In the genomic region with DNA sequence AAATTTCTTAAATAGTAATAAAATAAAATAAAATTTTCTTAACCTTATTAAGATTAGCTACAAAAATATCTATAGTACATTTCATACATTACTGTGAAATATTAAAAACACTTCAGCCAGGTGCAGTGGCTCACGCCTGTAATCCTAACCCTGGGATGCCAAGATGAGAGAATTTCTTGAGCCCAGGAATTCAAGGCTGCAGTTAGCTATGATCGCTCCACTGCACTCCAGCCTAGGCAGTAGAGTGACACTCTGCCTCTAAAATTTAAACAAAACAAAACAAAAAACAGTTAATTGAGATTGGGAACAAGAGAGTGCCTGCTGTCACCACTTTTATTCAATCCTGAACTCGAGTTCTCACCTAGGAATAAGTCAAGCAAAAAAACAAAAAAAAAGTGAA, we compare ENCODE assay signal across 38 cellular contexts.
"Had no signal": no experiment of that assay in that cellular context is flagged by ENCODE, and none has a peak within 500 bp of the region (broad histone marks: within the 10 kb centered on the region; RNA-seq: fewer than 3 reads in every experiment).

No MANE protein-coding gene starts in this region.

- H3K4me1 ChIP-seq: ascending aorta had no signal

- H3K9me3 Mint-ChIP-seq: activated CD4-positive, alpha-beta T cell treated with anti-CD3 and anti-CD28 coated beads, Interleukin-2, amount 10 ng/mL, durations not matched to agents 7 days and 5 days; activated naive CD4-positive, alpha-beta T cell treated with anti-CD3 and anti-CD28 coated beads for 36 hours; activated naive CD4-positive, alpha-beta T cell treated with anti-CD3 and anti-CD28 coated beads, Interleukin-2, amount 50 U/mL, for 72 hours; activated T-cell treated with anti-CD3 and anti-CD28 coated beads, Interleukin-2, amount 50 U/mL, for 4 hours; activated T-helper 1 cell treated with anti-CD3 and anti-CD28 coated beads, Interleukin-12 subunit alpha, Interleukin-12 subunit beta, Interleukin-2, Interleukin-4 antibody, amounts not matched to agents 30 ng/mL and 10 ng/mL and 1 ng/mL, durations not matched to agents 14 hours and 24 hours and 36 hours; activated T-helper 17 cell treated with anti-CD3 and anti-CD28 coated beads, Interleukin-2, amount 50 U/mL, for 72 hours; brain; central memory CD8-positive, alpha-beta T cell; T-helper 1 cell treated with Interleukin-12 subunit alpha and Interleukin-12 subunit beta and Interleukin-4 antibody, amounts not matched to agents 30 μg/mL and 1 μg/mL, for 36 hours; T-helper 2 cell treated with Interferon-gamma antibody and Interleukin-4, amounts not matched to agents 5 μg/mL and 100 μg/mL, for 36 hours; WTC11 had no signal

- H3K4me1 Mint-ChIP-seq: activated CD4-positive, alpha-beta memory T cell treated with anti-CD3 and anti-CD28 coated beads, Interleukin-2, amount 10 ng/mL, durations not matched to agents 7 days and 5 days; activated CD4-positive, alpha-beta T cell treated with anti-CD3 and anti-CD28 coated beads for 36 hours; activated CD4-positive, alpha-beta T cell treated with anti-CD3 and anti-CD28 coated beads, Interleukin-2, amount 10 ng/mL, durations not matched to agents 7 days and 5 days; activated CD8-positive, alpha-beta memory T cell treated with anti-CD3 and anti-CD28 coated beads, Interleukin-2, amount 10 ng/mL, durations not matched to agents 7 days and 5 days; activated naive CD8-positive, alpha-beta T cell treated with anti-CD3 and anti-CD28 coated beads for 36 hours; activated T-helper 17 cell treated with anti-CD3 and anti-CD28 coated beads, Interleukin-2, amount 50 U/mL, for 72 hours; central memory CD8-positive, alpha-beta T cell had no signal

- H3K27me3 ChIP-seq: ascending aorta, cardiac muscle cell had no signal

- H3K27ac ChIP-seq: ascending aorta, cardiac muscle cell, WERI-Rb-1 had no signal

- H3K4me3 ChIP-seq: ascending aorta, cardiac muscle cell had no signal

- H3K9me3 ChIP-seq: ascending aorta had no signal

- H3K27ac Mint-ChIP-seq: activated CD4-positive, alpha-beta memory T cell treated with anti-CD3 and anti-CD28 coated beads, Interleukin-2, amount 10 ng/mL, durations not matched to agents 7 days and 5 days; activated CD4-positive, alpha-beta T cell treated with anti-CD3 and anti-CD28 coated beads for 36 hours; activated CD4-positive, alpha-beta T cell treated with anti-CD3 and anti-CD28 coated beads, Interleukin-2, amount 10 ng/mL, durations not matched to agents 7 days and 5 days; activated CD8-positive, alpha-beta memory T cell treated with anti-CD3 and anti-CD28 coated beads, Interleukin-2, amount 10 ng/mL, durations not matched to agents 7 days and 5 days; activated CD8-positive, alpha-beta T cell treated with anti-CD3 and anti-CD28 coated beads, Interleukin-2, amount 10 ng/mL, durations not matched to agents 7 days and 5 days; activated naive CD4-positive, alpha-beta T cell treated with anti-CD3 and anti-CD28 coated beads for 36 hours; activated naive CD4-positive, alpha-beta T cell treated with anti-CD3 and anti-CD28 coated beads, Interleukin-2, amount 50 U/mL, for 72 hours; activated naive CD8-positive, alpha-beta T cell treated with anti-CD3 and anti-CD28 coated beads for 36 hours; activated T-cell treated with anti-CD3 and anti-CD28 coated beads, Interleukin-2, amount 50 U/mL, for 72 hours; activated T-helper 1 cell treated with anti-CD3 and anti-CD28 coated beads, Interleukin-12 subunit alpha, Interleukin-12 subunit beta, Interleukin-2, Interleukin-4 antibody, amounts not matched to agents 30 ng/mL and 10 ng/mL and 1 ng/mL, durations not matched to agents 14 hours and 24 hours and 36 hours; activated T-helper 17 cell treated with anti-CD3 and anti-CD28 coated beads, Interleukin-2, amount 50 U/mL, for 72 hours; brain; T-helper 1 cell treated with Interleukin-12 subunit alpha and Interleukin-12 subunit beta and Interleukin-4 antibody, amounts not matched to agents 30 μg/mL and 1 μg/mL, for 36 hours; T-helper 2 cell treated with Interferon-gamma antibody and Interleukin-4, amounts not matched to agents 5 μg/mL and 100 μg/mL, for 36 hours; WTC11 had no signal

- H3K4me3 Mint-ChIP-seq: activated CD4-positive, alpha-beta memory T cell treated with anti-CD3 and anti-CD28 coated beads, Interleukin-2, amount 10 ng/mL, durations not matched to agents 7 days and 5 days; activated CD4-positive, alpha-beta T cell treated with anti-CD3 and anti-CD28 coated beads for 36 hours; activated CD4-positive, alpha-beta T cell treated with anti-CD3 and anti-CD28 coated beads, Interleukin-2, amount 10 ng/mL, durations not matched to agents 7 days and 5 days; activated CD8-positive, alpha-beta memory T cell treated with anti-CD3 and anti-CD28 coated beads, Interleukin-2, amount 10 ng/mL, durations not matched to agents 7 days and 5 days; activated CD8-positive, alpha-beta T cell treated with anti-CD3 and anti-CD28 coated beads, Interleukin-2, amount 10 ng/mL, durations not matched to agents 7 days and 5 days; activated naive CD4-positive, alpha-beta T cell treated with anti-CD3 and anti-CD28 coated beads for 36 hours; activated naive CD8-positive, alpha-beta T cell treated with anti-CD3 and anti-CD28 coated beads for 36 hours; activated T-cell treated with anti-CD3 and anti-CD28 coated beads, Interleukin-2, amount 50 U/mL, for 4 hours; activated T-cell treated with anti-CD3 and anti-CD28 coated beads, Interleukin-2, amount 50 U/mL, for 72 hours; activated T-helper 1 cell treated with anti-CD3 and anti-CD28 coated beads, Interleukin-12 subunit alpha, Interleukin-12 subunit beta, Interleukin-2, Interleukin-4 antibody, amounts not matched to agents 30 ng/mL and 10 ng/mL and 1 ng/mL, durations not matched to agents 14 hours and 24 hours and 36 hours; activated T-helper 17 cell treated with anti-CD3 and anti-CD28 coated beads, Interleukin-2, amount 50 U/mL, for 72 hours; brain; central memory CD8-positive, alpha-beta T cell; T-helper 1 cell treated with Interleukin-12 subunit alpha and Interleukin-12 subunit beta and Interleukin-4 antibody, amounts not matched to agents 30 μg/mL and 1 μg/mL, for 36 hours; T-helper 2 cell treated with Interferon-gamma antibody and Interleukin-4, amounts not matched to agents 5 μg/mL and 100 μg/mL, for 36 hours; WTC11 had no signal

- H3K27me3 Mint-ChIP-seq: activated CD4-positive, alpha-beta memory T cell treated with anti-CD3 and anti-CD28 coated beads, Interleukin-2, amount 10 ng/mL, durations not matched to agents 7 days and 5 days; activated CD4-positive, alpha-beta T cell treated with anti-CD3 and anti-CD28 coated beads for 36 hours; activated CD4-positive, alpha-beta T cell treated with anti-CD3 and anti-CD28 coated beads, Interleukin-2, amount 10 ng/mL, durations not matched to agents 7 days and 5 days; activated CD8-positive, alpha-beta memory T cell treated with anti-CD3 and anti-CD28 coated beads, Interleukin-2, amount 10 ng/mL, durations not matched to agents 7 days and 5 days; activated naive CD8-positive, alpha-beta T cell treated with anti-CD3 and anti-CD28 coated beads for 36 hours; activated T-helper 17 cell treated with anti-CD3 and anti-CD28 coated beads, Interleukin-2, amount 50 U/mL, for 72 hours; central memory CD8-positive, alpha-beta T cell had no signal

- H3K36me3 ChIP-seq: ascending aorta, cardiac muscle cell, WERI-Rb-1 had no signal

- DNase-seq: activated CD4-positive, alpha-beta memory T cell treated with anti-CD3 and anti-CD28 coated beads, Interleukin-2, amount 10 ng/mL, durations not matched to agents 7 days and 5 days; activated CD4-positive, alpha-beta T cell treated with anti-CD3 and anti-CD28 coated beads for 1 hour; activated CD4-positive, alpha-beta T cell treated with anti-CD3 and anti-CD28 coated beads for 36 hours; activated CD4-positive, alpha-beta T cell treated with anti-CD3 and anti-CD28 coated beads for 48 hours; activated CD4-positive, alpha-beta T cell treated with anti-CD3 and anti-CD28 coated beads, Interleukin-2, amount 10 ng/mL, durations not matched to agents 7 days and 5 days; activated CD4-positive, alpha-beta T cell treated with anti-CD3 and anti-CD28 coated beads, Interleukin-2, amount 50 U/mL, for 48 hours; activated CD4-positive, CD25-positive, alpha-beta regulatory T cell; activated CD8-positive, alpha-beta memory T cell treated with anti-CD3 and anti-CD28 coated beads for 24 hours; activated CD8-positive, alpha-beta memory T cell treated with anti-CD3 and anti-CD28 coated beads, Interleukin-2, amount 10 ng/mL, durations not matched to agents 7 days and 5 days; activated CD8-positive, alpha-beta memory T cell treated with anti-CD3 and anti-CD28 coated beads, Interleukin-2, amount 50 U/mL, for 48 hours; activated CD8-positive, alpha-beta T cell treated with anti-CD3 and anti-CD28 coated beads, Interleukin-2, amount 10 ng/mL, durations not matched to agents 7 days and 5 days; activated effector memory CD4-positive, alpha-beta T cell treated with anti-CD3 and anti-CD28 coated beads, Interleukin-2, amount 50 U/mL, for 16 hours; activated gamma-delta T cell treated with Interleukin-2 at 50 U/mL for 16 hours; activated naive CD4-positive, alpha-beta T cell; activated naive CD4-positive, alpha-beta T cell treated with anti-CD3 and anti-CD28 coated beads for 36 hours; activated naive CD4-positive, alpha-beta T cell treated with anti-CD3 and anti-CD28 coated beads, Interleukin-2, amount 50 U/mL, for 16 hours; activated naive CD8-positive, alpha-beta T cell treated with anti-CD3 and anti-CD28 coated beads for 36 hours; activated T-cell treated with anti-CD3 and anti-CD28 coated beads, Interleukin-2, amount 50 U/mL, for 4 hours; activated T-cell treated with anti-CD3 and anti-CD28 coated beads, Interleukin-2, amount 50 U/mL, for 72 hours; amygdala; anterior cingulate cortex; caudate nucleus; cerebellar nuclear complex; T-helper 1 cell; T-helper 2 cell; T-helper 9 cell; WERI-Rb-1 had no signal

- FAIRE-seq: bronchial epithelial cell had no signal

- H3K36me3 Mint-ChIP-seq: activated CD8-positive, alpha-beta memory T cell treated with anti-CD3 and anti-CD28 coated beads, Interleukin-2, amount 10 ng/mL, durations not matched to agents 7 days and 5 days; activated naive CD4-positive, alpha-beta T cell treated with anti-CD3 and anti-CD28 coated beads, Interleukin-2, amount 50 U/mL, for 72 hours; activated naive CD8-positive, alpha-beta T cell treated with anti-CD3 and anti-CD28 coated beads for 36 hours; brain; WTC11 had no signal
